ENCODE assay signal across 34 cellular contexts in genomic region chr15:72389231-72389630, GRCh38. TPM values are rescaled to one million over a fixed set of nuclear protein-coding genes. Genes with fewer than 3 reads are reported as not detected.
"Had no signal": no experiment of that assay in that cellular context is flagged by ENCODE, and none has a peak within 500 bp of the region (broad histone marks: within the 10 kb centered on the region; RNA-seq: fewer than 3 reads in every experiment).

No MANE protein-coding gene starts in this region.

- ATAC-seq: activated naive CD8-positive, alpha-beta T cell treated with anti-CD3 and anti-CD28 coated beads, Interleukin-2, amount 50 U/mL, for 24 hours; activated T-cell treated with anti-CD3 and anti-CD28 coated beads, Interleukin-2, amount 50 U/mL, for 72 hours; left ventricle myocardium superior; natural killer cell; psoas muscle; right lobe of liver; stimulated activated effector memory CD8-positive, alpha-beta T cell treated with anti-CD3 and anti-CD28 coated beads, Interleukin-12 subunit alpha, Interleukin-12 subunit beta, amount 100 ng/mL, for 72 hours; stimulated activated naive CD8-positive, alpha-beta T cell treated with anti-CD3 and anti-CD28 coated beads, Interleukin-15, amount 100 ng/mL, for 72 hours had no signal

- H3K27me3 Mint-ChIP-seq: stimulated activated naive CD8-positive, alpha-beta T cell treated with anti-CD3 and anti-CD28 coated beads, Interleukin-15, amount 100 ng/mL, for 72 hours had no signal

- H3K4me3 Mint-ChIP-seq: activated CD4-positive, alpha-beta memory T cell treated with anti-CD3 and anti-CD28 coated beads for 36 hours; activated naive CD8-positive, alpha-beta T cell treated with anti-CD3 and anti-CD28 coated beads, Interleukin-2, amount 50 U/mL, for 24 hours; activated T-cell treated with anti-CD3 and anti-CD28 coated beads, Interleukin-2, amount 50 U/mL, for 72 hours; dendritic cell treated with granulocyte-macrophage colony-stimulating factor and Interleukin-4, amounts not matched to agents 40 ng/mL and 50 ng/mL, for 4 days; immature natural killer cell; mesothelial cell of epicardium; natural killer cell; stimulated activated effector memory CD8-positive, alpha-beta T cell treated with anti-CD3 and anti-CD28 coated beads, Interleukin-12 subunit alpha, Interleukin-12 subunit beta, amount 100 ng/mL, for 72 hours; stimulated activated naive CD8-positive, alpha-beta T cell treated with anti-CD3 and anti-CD28 coated beads, Interleukin-15, amount 100 ng/mL, for 72 hours; T-helper 1 cell treated with Interleukin-12 subunit alpha and Interleukin-12 subunit beta and Interleukin-4 antibody, amounts not matched to agents 30 μg/mL and 1 μg/mL, for 36 hours had no signal

- FAIRE-seq: endometrium had no signal

- H3K36me3 ChIP-seq: brain microvascular endothelial cell, right lobe of liver, suprapubic skin, tibial nerve, vagina had no signal

- H3K9me3 Mint-ChIP-seq: activated CD4-positive, alpha-beta memory T cell treated with anti-CD3 and anti-CD28 coated beads for 36 hours; activated naive CD8-positive, alpha-beta T cell treated with anti-CD3 and anti-CD28 coated beads, Interleukin-2, amount 50 U/mL, for 24 hours; activated T-cell treated with anti-CD3 and anti-CD28 coated beads, Interleukin-2, amount 50 U/mL, for 72 hours; dendritic cell treated with granulocyte-macrophage colony-stimulating factor and Interleukin-4, amounts not matched to agents 40 ng/mL and 50 ng/mL, for 4 days; immature natural killer cell; mesothelial cell of epicardium; natural killer cell; stimulated activated effector memory CD8-positive, alpha-beta T cell treated with anti-CD3 and anti-CD28 coated beads, Interleukin-12 subunit alpha, Interleukin-12 subunit beta, amount 100 ng/mL, for 72 hours; stimulated activated naive CD8-positive, alpha-beta T cell treated with anti-CD3 and anti-CD28 coated beads, Interleukin-15, amount 100 ng/mL, for 72 hours; T-helper 1 cell treated with Interleukin-12 subunit alpha and Interleukin-12 subunit beta and Interleukin-4 antibody, amounts not matched to agents 30 μg/mL and 1 μg/mL, for 36 hours had no signal

- H3K4me1 Mint-ChIP-seq: activated naive CD8-positive, alpha-beta T cell treated with anti-CD3 and anti-CD28 coated beads, Interleukin-2, amount 50 U/mL, for 24 hours; immature natural killer cell; mesothelial cell of epicardium; natural killer cell; stimulated activated effector memory CD8-positive, alpha-beta T cell treated with anti-CD3 and anti-CD28 coated beads, Interleukin-12 subunit alpha, Interleukin-12 subunit beta, amount 100 ng/mL, for 72 hours; stimulated activated naive CD8-positive, alpha-beta T cell treated with anti-CD3 and anti-CD28 coated beads, Interleukin-15, amount 100 ng/mL, for 72 hours had no signal

- H3K27me3 ChIP-seq: brain microvascular endothelial cell, right lobe of liver, tibial nerve, vagina had no signal

- H3K27ac ChIP-seq: brain microvascular endothelial cell, psoas muscle, right lobe of liver, skin epidermis, suprapubic skin, tibial nerve, vagina had no signal

- H3K36me3 Mint-ChIP-seq: activated CD4-positive, alpha-beta memory T cell treated with anti-CD3 and anti-CD28 coated beads for 36 hours; immature natural killer cell; mesothelial cell of epicardium; natural killer cell; stimulated activated effector memory CD8-positive, alpha-beta T cell treated with anti-CD3 and anti-CD28 coated beads, Interleukin-12 subunit alpha, Interleukin-12 subunit beta, amount 100 ng/mL, for 72 hours had no signal

- DNase-seq: activated CD4-positive, alpha-beta memory T cell treated with anti-CD3 and anti-CD28 coated beads for 36 hours; activated CD4-positive, alpha-beta T cell treated with anti-CD3 and anti-CD28 coated beads for 4 hours; activated CD4-positive, CD25-positive, alpha-beta regulatory T cell; activated effector memory CD4-positive, alpha-beta T cell treated with Interleukin-2 at 50 U/mL for 16 hours; activated naive CD4-positive, alpha-beta T cell treated with anti-CD3 and anti-CD28 coated beads, Interleukin-2, amount 50 U/mL, for 16 hours; activated naive CD8-positive, alpha-beta T cell treated with anti-CD3 and anti-CD28 coated beads, Interleukin-2, amount 50 U/mL, for 24 hours; activated T-cell treated with anti-CD3 and anti-CD28 coated beads, Interleukin-2, amount 50 U/mL, for 72 hours; anterior cingulate cortex; brain microvascular endothelial cell; caudate nucleus; effector CD4-positive, alpha-beta T cell; foreskin melanocyte; immature natural killer cell; left ventricle myocardium superior; mammary epithelial cell; natural killer cell; psoas muscle; right lobe of liver; stimulated activated CD4-positive, alpha-beta T cell treated with anti-CD3 and anti-CD28 coated beads, Interleukin-2, amount 100 ng/mL, for 24 hours; stimulated activated naive CD8-positive, alpha-beta T cell treated with anti-CD3 and anti-CD28 coated beads, Interleukin-15, amount 100 ng/mL, for 72 hours; T1000 had no signal

- H3K27ac Mint-ChIP-seq: activated CD4-positive, alpha-beta memory T cell treated with anti-CD3 and anti-CD28 coated beads for 36 hours; activated naive CD8-positive, alpha-beta T cell treated with anti-CD3 and anti-CD28 coated beads, Interleukin-2, amount 50 U/mL, for 24 hours; activated T-cell treated with anti-CD3 and anti-CD28 coated beads, Interleukin-2, amount 50 U/mL, for 72 hours; dendritic cell treated with granulocyte-macrophage colony-stimulating factor and Interleukin-4, amounts not matched to agents 40 ng/mL and 50 ng/mL, for 4 days; immature natural killer cell; mesothelial cell of epicardium; natural killer cell; stimulated activated effector memory CD8-positive, alpha-beta T cell treated with anti-CD3 and anti-CD28 coated beads, Interleukin-12 subunit alpha, Interleukin-12 subunit beta, amount 100 ng/mL, for 72 hours; stimulated activated naive CD8-positive, alpha-beta T cell treated with anti-CD3 and anti-CD28 coated beads, Interleukin-15, amount 100 ng/mL, for 72 hours; T-helper 1 cell treated with Interleukin-12 subunit alpha and Interleukin-12 subunit beta and Interleukin-4 antibody, amounts not matched to agents 30 μg/mL and 1 μg/mL, for 36 hours had no signal

- H3K9me3 ChIP-seq: psoas muscle, right lobe of liver, suprapubic skin, tibial nerve, vagina had no signal

- H3K4me3 ChIP-seq: psoas muscle, right lobe of liver, skin epidermis, suprapubic skin, tibial nerve, vagina had no signal

- H3K4me1 ChIP-seq: psoas muscle, right lobe of liver, suprapubic skin, tibial nerve, vagina had no signal

RNA-seq across cellular contexts. Expression of gene TMEM202, which starts 8.9 kb away (rescaled TPM):
- total RNA-seq: activated CD4-positive, alpha-beta memory T cell treated with anti-CD3 and anti-CD28 coated beads for 36 hours; activated T-cell treated with anti-CD3 and anti-CD28 coated beads, Interleukin-2, amount 50 U/mL, for 72 hours; epithelial cell of proximal tubule; fibroblast of lung; kidney epithelial cell; left ventricle myocardium superior; mammary epithelial cell; mesothelial cell of epicardium; natural killer cell; osteocyte; psoas muscle; right lobe of liver; suprapubic skin; tibial nerve; vagina had no signal
- polyA plus RNA-seq: fibroblast of lung, immature natural killer cell, mammary epithelial cell, psoas muscle had no signal
